13 cellular contexts compared by ENCODE assay signal in the genomic region with DNA sequence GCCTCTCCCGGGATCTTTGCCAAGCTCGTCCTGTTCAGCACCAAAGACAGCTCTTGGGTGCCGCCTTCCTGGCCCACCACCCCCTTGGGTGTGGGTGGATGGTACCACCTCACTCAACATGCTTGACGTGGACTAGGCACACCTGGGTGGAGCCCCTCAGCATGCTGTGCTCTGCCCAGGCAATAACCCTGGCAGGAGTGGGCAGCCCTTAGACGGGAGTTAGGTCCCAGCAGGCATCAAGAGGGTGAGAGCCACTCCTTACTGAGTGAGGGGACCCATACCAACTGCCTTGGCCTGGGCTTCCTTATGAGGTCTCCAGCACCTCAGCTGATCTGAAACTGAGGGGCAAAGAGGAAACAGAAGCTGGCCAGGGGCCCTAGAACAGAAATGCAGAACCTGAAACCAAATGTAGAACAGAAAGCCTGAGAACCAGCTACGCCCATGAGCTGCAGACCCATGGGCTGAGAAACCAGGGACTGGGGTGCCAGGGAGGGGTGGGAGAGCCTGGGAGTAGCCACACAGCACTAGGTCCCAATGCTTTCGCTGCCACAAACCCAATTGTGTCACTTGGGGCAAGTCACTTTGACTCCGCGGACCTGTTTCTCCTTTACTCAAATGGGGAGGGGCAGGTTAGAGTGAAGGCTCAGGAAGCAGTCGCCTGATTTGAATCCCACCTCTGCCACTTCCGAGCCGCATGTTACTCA. TPM values are rescaled to one million over a fixed set of nuclear protein-coding genes. Genes with fewer than 3 reads are reported as not detected.
DNase-seq lines count a peak whose midpoint lies in the region; ATAC-seq, FAIRE-seq and TF ChIP-seq lines count a peak whose summit lies in the region.
"Had no signal": no experiment of that assay in that cellular context is flagged by ENCODE, and none has a peak within 500 bp of the region (broad histone marks: within the 10 kb centered on the region; RNA-seq: fewer than 3 reads in every experiment).

No MANE protein-coding gene starts in this region.

- H2AFZ ChIP-seq in SU-DHL-6 (ENCODE audit: low read depth, low read length, severe bottlenecking) (no peak overlapping the region), HepG2 (ENCODE audit: low read length) (no peak overlapping the region), smooth muscle cell (ENCODE audit: low read depth) (no peak overlapping the region)

- H3K9me3 ChIP-seq in BLaER1 (no peaks in the 10 kb centered on the region), SU-DHL-6 (ENCODE audit: insufficient read depth, low read length) (no peaks in the 10 kb centered on the region), HepG2 (ENCODE audit: low read length) (no peaks in the 10 kb centered on the region), smooth muscle cell (replicated peaks; ENCODE audit: low read depth) (no peaks in the 10 kb centered on the region)

- TF ChIP-seq POLR2A in HepG2 (IDR thresholded peaks at IDR 0.05; ENCODE audit: insufficient read depth in 1 of 2, low read depth in 2 of 2, low read length in 2 of 2): no peak

- H4K20me1 ChIP-seq in BLaER1: no peaks in the 10 kb centered on the region
- no peaks in the 10 kb centered on the region for H4K20me1 ChIP-seq in SU-DHL-6 (ENCODE audit: low read depth, low read length)
- H4K20me1 ChIP-seq in HepG2 (ENCODE audit: insufficient read depth, low read length): no peaks in the 10 kb centered on the region
- H4K20me1 ChIP-seq in smooth muscle cell (ENCODE audit: low read depth): no peaks in the 10 kb centered on the region

- no peaks in the 10 kb centered on the region for H3K9me2 ChIP-seq in SU-DHL-6 (replicated peaks; ENCODE audit: insufficient read depth, low read length)

- H3K27me3 ChIP-seq in BLaER1 (no peaks in the 10 kb centered on the region), SU-DHL-6 (ENCODE audit: low read length) (no peaks in the 10 kb centered on the region), HepG2 (ENCODE audit: control insufficient read depth in 1 of 2, insufficient read depth in 2 of 2, low read length in 2 of 2) (peaks cover 6 to 78% of the 10 kb centered on the region in 2 experiments; a peak in 4 of 5 replicates), smooth muscle cell (ENCODE audit: low read depth) (no peaks in the 10 kb centered on the region)

- H3F3A ChIP-seq in SU-DHL-6 (ENCODE audit: insufficient read depth) (peaks cover 26% of the 10 kb centered on the region; the same call in 1 of the 2 replicates), smooth muscle cell (ENCODE audit: low read depth) (no peaks in the 10 kb centered on the region)

- H3K9ac ChIP-seq in BLaER1 (no peak overlapping the region), SU-DHL-6 (ENCODE audit: low read length) (peak overlapping the region; percentile 65), HepG2 (ENCODE audit: insufficient read depth, low read depth, low read length) (no peak overlapping the region), smooth muscle cell (ENCODE audit: low read depth) (no peak overlapping the region)

- no peak for TF ChIP-seq RAD21 in HepG2 (CRISPR knock-in tag; IDR thresholded peaks at IDR 0.05)

- peaks cover 11% of the 10 kb centered on the region; the same call in 1 of the 2 replicates for H3K79me2 ChIP-seq in SU-DHL-6 (ENCODE audit: insufficient read depth, low read length)
- H3K79me2 ChIP-seq in HepG2 (ENCODE audit: insufficient read depth, low read length): no peaks in the 10 kb centered on the region
- H3K79me2 ChIP-seq in smooth muscle cell (ENCODE audit: low read depth): no peaks in the 10 kb centered on the region

- H3K27ac ChIP-seq in BLaER1: no peak overlapping the region
- H3K27ac ChIP-seq in SU-DHL-6 (ENCODE audit: low read depth, low read length): peak overlapping the region; percentile 66
- H3K27ac ChIP-seq in HepG2 (ENCODE audit: extremely low read length, insufficient read depth, low read length): no peak overlapping the region
- H3K27ac ChIP-seq in smooth muscle cell (ENCODE audit: low read depth): no peak overlapping the region

- POLR2A ChIA-PET in HepG2 (lab: Yijun Ruan, JAX): interaction anchor here (1.0 kb wide), 1 partner anchor 21 kb away, joined by 5 read pairs; the partner anchor contains the start of gene MTCH1

- no TSS peak for BruUV-seq in HepG2 (replicated peaks; lab: Mats Ljungman, UMichigan)

- ATAC-seq in GM21529 (IDR thresholded peaks at IDR 0.05; ENCODE audit: unreplicated experiment) (peak; percentile 39), HepG2 (no peak), GM18519 (IDR thresholded peaks at IDR 0.05; ENCODE audit: low FRiP score, unreplicated experiment) (no peak)

- H3K4me2 ChIP-seq in BLaER1 (peak overlapping the region; percentile 96), SU-DHL-6 (ENCODE audit: low read depth, low read length, poor library complexity, severe bottlenecking) (peak overlapping the region; percentile 70), HepG2 (ENCODE audit: low read depth, low read length) (no peak overlapping the region), smooth muscle cell (no peak overlapping the region)

- in situ Hi-C loops in HepG2 (cut with HindIII; ENCODE audit: extremely low pct_ligation_motif_present, low pct_unique_long_range_greater_than_20kb): no loop called here

- peaks cover 88% of the 10 kb centered on the region for H3K4me1 ChIP-seq in BLaER1
- H3K4me1 ChIP-seq in HepG2 (ENCODE audit: insufficient read depth, low read length): no peaks in the 10 kb centered on the region
- H3K4me1 ChIP-seq in smooth muscle cell (ENCODE audit: low read depth): no peaks in the 10 kb centered on the region

- no peak for FAIRE-seq in HepG2 (lab: Jason Lieb, UNC)

- H3K36me3 ChIP-seq in BLaER1 (no peaks in the 10 kb centered on the region), SU-DHL-6 (ENCODE audit: low read length) (no peaks in the 10 kb centered on the region), HepG2 (replicated peaks in 1 of 2; ENCODE audit: control insufficient read depth in 1 of 2, insufficient read depth in 2 of 2, low read length in 2 of 2) (no peaks in the 10 kb centered on the region), smooth muscle cell (ENCODE audit: low read depth) (no peaks in the 10 kb centered on the region)

- intact Hi-C loops in HepG2 (cut with micrococcal nuclease; ENCODE audit: unreplicated experiment): no loop called here

- 32% methylated on average over 12 of the region's 12 CpGs for WGBS in HepG2 (ENCODE audit: low lambda C conversion rate)
- WGBS in smooth muscle cell (ENCODE audit: low lambda C conversion rate): 84% methylated on average over 12 of the region's 12 CpGs

- TF ChIP-seq CTCF in SU-DHL-6 (IDR thresholded peaks at IDR 0.05; ENCODE audit: insufficient read depth, low read length, poor library complexity, severe bottlenecking): no peak
- no peak for TF ChIP-seq CTCF in HepG2 (CRISPR knock-in tag; IDR thresholded peaks at IDR 0.05)
- TF ChIP-seq CTCF in smooth muscle cell (IDR thresholded peaks at IDR 0.05; ENCODE audit: borderline replicate concordance, insufficient read depth, poor library complexity, severe bottlenecking): no peak

- H3K4me3 ChIP-seq in BLaER1: no peak overlapping the region
- peak overlapping the region; percentile 58 for H3K4me3 ChIP-seq in SU-DHL-6 (ENCODE audit: insufficient read depth, low read length, poor library complexity, severe bottlenecking)
- H3K4me3 ChIP-seq in HepG2 (replicated peaks in 1 of 3; ENCODE audit: insufficient read depth in 1 of 3, low read depth in 2 of 3, low read length in 3 of 3): no peak overlapping the region
- no peak overlapping the region for H3K4me3 ChIP-seq in smooth muscle cell

- TF ChIP-seq EP300 in HepG2 (IDR thresholded peaks at IDR 0.05; ENCODE audit: low read depth in 2 of 2, low read length in 2 of 2): no peak
- TF ChIP-seq EP300 in HepG2 (CRISPR knock-in tag; IDR thresholded peaks at IDR 0.05; ENCODE audit: borderline replicate concordance): no peak

- CTCF ChIA-PET in HepG2 (lab: Yijun Ruan, JAX; ENCODE audit: low intra/inter-chr PET ratio, low total read pairs): no interaction called here

- DNase-seq in HepG2 (ENCODE audit: low spot score) (no peak), AG08396 (ENCODE audit: low spot score) (no peak), NCI-H2081 treated with DMSO at 0.1 percent for 48 hours (lab: John Stamatoyannopoulos, UW) (no peak), smooth muscle cell (lab: John Stamatoyannopoulos, UW; ENCODE audit: unreplicated experiment) (no peak)
- DNase-seq: activated CD4-positive, alpha-beta memory T cell treated with anti-CD3 and anti-CD28 coated beads, Interleukin-2, amount 10 ng/mL, durations not matched to agents 7 days and 5 days; CD4-positive, alpha-beta T cell; NCI-H510A treated with DMSO at 0.1 percent for 48 hours had no signal

RNA-seq across cellular contexts. Expression of gene FGD2, which starts 2.0 kb away (rescaled TPM):
- total RNA-seq in HepG2 (2016; rRNA removed; fragmentation: Illumina TruSeq; extraction: Trizol) (not detected in 2 replicates), smooth muscle cell (not detected in 2 replicates)
- not detected in 2 replicates for total RNA-seq in HepG2 (2016; cell fraction: cytosol; rRNA removed; fragmentation: Illumina TruSeq; extraction: Trizol; ENCODE audit: low read depth)
- not detected in 2 replicates for total RNA-seq in HepG2 (2016; cell fraction: insoluble cytoplasmic fraction; rRNA removed; fragmentation: Illumina TruSeq; extraction: Trizol)
- total RNA-seq in HepG2 (2016; cell fraction: membrane; rRNA removed; fragmentation: Illumina TruSeq; extraction: Trizol): not detected in 2 replicates
- not detected in 2 replicates for total RNA-seq in HepG2 (2016; cell fraction: nucleus; rRNA removed; fragmentation: Illumina TruSeq; extraction: Trizol)
- polyA plus RNA-seq in HepG2 (2011; rRNA removed) (0.03 TPM in 1 of 2 replicates, not detected in the other), smooth muscle cell (not detected in 2 replicates)
- polyA plus RNA-seq in HepG2 (2011; cell fraction: cytosol; rRNA removed): not detected in 2 replicates
- polyA plus RNA-seq in HepG2 (2011; cell fraction: nucleus; rRNA removed): 0.13 and 0.17 TPM in 2 replicates
- not detected in 2 replicates for polyA plus RNA-seq in HepG2 (2012)
- not detected in 2 replicates for polyA plus RNA-seq in HepG2 (2016; cell fraction: cytosol; fragmentation: Illumina TruSeq; extraction: Trizol; ENCODE audit: low read depth)
- polyA plus RNA-seq in HepG2 (2016; cell fraction: insoluble cytoplasmic fraction; fragmentation: Illumina TruSeq; extraction: Trizol; ENCODE audit: low read depth): not detected in 2 replicates
- polyA plus RNA-seq in HepG2 (2016; cell fraction: membrane; fragmentation: Illumina TruSeq; extraction: Trizol; ENCODE audit: low read depth): not detected in 2 replicates
- polyA plus RNA-seq in HepG2 (2016; cell fraction: nucleus; fragmentation: Illumina TruSeq; extraction: Trizol; ENCODE audit: insufficient read depth, low read depth): not detected in 2 replicates
- not detected in 2 replicates for polyA minus RNA-seq in HepG2 (2011; rRNA and poly(A)+ RNA removed; ENCODE audit: low replicate concordance)
- not detected in 2 replicates for polyA minus RNA-seq in HepG2 (2011; cell fraction: cytosol; rRNA and poly(A)+ RNA removed)
- polyA minus RNA-seq in HepG2 (2011; cell fraction: nucleus; rRNA and poly(A)+ RNA removed): 0.25 TPM in 1 of 2 replicates, not detected in the other
- total RNA-seq: dermis microvascular lymphatic vessel endothelial cell, mesothelial cell of epicardium had no signal

RNA-seq across cellular contexts. Expression of gene MTCH1, which starts 21.5 kb away (rescaled TPM):
- total RNA-seq in HepG2 (2016; rRNA removed; fragmentation: Illumina TruSeq; extraction: Trizol) (115 and 144 TPM in 2 replicates), smooth muscle cell (200 and 225 TPM in 2 replicates)
- 53.5 and 64.3 TPM in 2 replicates for total RNA-seq in HepG2 (2016; cell fraction: cytosol; rRNA removed; fragmentation: Illumina TruSeq; extraction: Trizol; ENCODE audit: low read depth)
- 99.7 and 146 TPM in 2 replicates for total RNA-seq in HepG2 (2016; cell fraction: insoluble cytoplasmic fraction; rRNA removed; fragmentation: Illumina TruSeq; extraction: Trizol)
- 112 and 127 TPM in 2 replicates for total RNA-seq in HepG2 (2016; cell fraction: membrane; rRNA removed; fragmentation: Illumina TruSeq; extraction: Trizol)
- 129 and 139 TPM in 2 replicates for total RNA-seq in HepG2 (2016; cell fraction: nucleus; rRNA removed; fragmentation: Illumina TruSeq; extraction: Trizol)
- polyA plus RNA-seq in HepG2 (2011; rRNA removed) (86.2 and 96.1 TPM in 2 replicates), smooth muscle cell (441 and 517 TPM in 2 replicates)
- 84.5 and 90.6 TPM in 2 replicates for polyA plus RNA-seq in HepG2 (2011; cell fraction: cytosol; rRNA removed)
- polyA plus RNA-seq in HepG2 (2011; cell fraction: nucleus; rRNA removed): 168 and 184 TPM in 2 replicates
- 90.8 and 127 TPM in 2 replicates for polyA plus RNA-seq in HepG2 (2012)
- polyA plus RNA-seq in HepG2 (2016; cell fraction: cytosol; fragmentation: Illumina TruSeq; extraction: Trizol; ENCODE audit: low read depth): 50.6 and 64.6 TPM in 2 replicates
- polyA plus RNA-seq in HepG2 (2016; cell fraction: insoluble cytoplasmic fraction; fragmentation: Illumina TruSeq; extraction: Trizol; ENCODE audit: low read depth): 92.2 and 107 TPM in 2 replicates
- polyA plus RNA-seq in HepG2 (2016; cell fraction: membrane; fragmentation: Illumina TruSeq; extraction: Trizol; ENCODE audit: low read depth): 86.2 and 95.7 TPM in 2 replicates
- 185 and 196 TPM in 2 replicates for polyA plus RNA-seq in HepG2 (2016; cell fraction: nucleus; fragmentation: Illumina TruSeq; extraction: Trizol; ENCODE audit: insufficient read depth, low read depth)
- 134 and 163 TPM in 2 replicates for polyA minus RNA-seq in HepG2 (2011; rRNA and poly(A)+ RNA removed; ENCODE audit: low replicate concordance)
- 32.2 and 36.3 TPM in 2 replicates for polyA minus RNA-seq in HepG2 (2011; cell fraction: cytosol; rRNA and poly(A)+ RNA removed)
- polyA minus RNA-seq in HepG2 (2011; cell fraction: nucleus; rRNA and poly(A)+ RNA removed): 109 and 138 TPM in 2 replicates

RNA-seq across cellular contexts. Expression of gene PI16, which starts 53.0 kb away (rescaled TPM):
- not detected in 2 replicates for total RNA-seq in HepG2 (2016; rRNA removed; fragmentation: Illumina TruSeq; extraction: Trizol)
- total RNA-seq in HepG2 (2016; cell fraction: cytosol; rRNA removed; fragmentation: Illumina TruSeq; extraction: Trizol; ENCODE audit: low read depth): not detected in 2 replicates
- not detected in 2 replicates for total RNA-seq in HepG2 (2016; cell fraction: insoluble cytoplasmic fraction; rRNA removed; fragmentation: Illumina TruSeq; extraction: Trizol)
- not detected in 2 replicates for total RNA-seq in HepG2 (2016; cell fraction: membrane; rRNA removed; fragmentation: Illumina TruSeq; extraction: Trizol)
- total RNA-seq in HepG2 (2016; cell fraction: nucleus; rRNA removed; fragmentation: Illumina TruSeq; extraction: Trizol): not detected in 2 replicates
- polyA plus RNA-seq in HepG2 (2011; rRNA removed): not detected in 2 replicates
- not detected in 2 replicates for polyA plus RNA-seq in HepG2 (2011; cell fraction: cytosol; rRNA removed)
- not detected in 2 replicates for polyA plus RNA-seq in HepG2 (2011; cell fraction: nucleus; rRNA removed)
- polyA plus RNA-seq in HepG2 (2012): not detected in 2 replicates
- polyA plus RNA-seq in HepG2 (2016; cell fraction: cytosol; fragmentation: Illumina TruSeq; extraction: Trizol; ENCODE audit: low read depth): not detected in 2 replicates
- not detected in 2 replicates for polyA plus RNA-seq in HepG2 (2016; cell fraction: insoluble cytoplasmic fraction; fragmentation: Illumina TruSeq; extraction: Trizol; ENCODE audit: low read depth)
- not detected in 2 replicates for polyA plus RNA-seq in HepG2 (2016; cell fraction: membrane; fragmentation: Illumina TruSeq; extraction: Trizol; ENCODE audit: low read depth)
- not detected in 2 replicates for polyA plus RNA-seq in HepG2 (2016; cell fraction: nucleus; fragmentation: Illumina TruSeq; extraction: Trizol; ENCODE audit: insufficient read depth, low read depth)
- 0.33 TPM in 1 of 2 replicates, not detected in the other for polyA minus RNA-seq in HepG2 (2011; rRNA and poly(A)+ RNA removed; ENCODE audit: low replicate concordance)
- not detected in 2 replicates for polyA minus RNA-seq in HepG2 (2011; cell fraction: cytosol; rRNA and poly(A)+ RNA removed)
- not detected in 2 replicates for polyA minus RNA-seq in HepG2 (2011; cell fraction: nucleus; rRNA and poly(A)+ RNA removed)
- 1.2 and 4.1 TPM in 2 replicates for total RNA-seq in smooth muscle cell
- polyA plus RNA-seq in smooth muscle cell: 7.2 and 9.6 TPM in 2 replicates
- total RNA-seq: mesothelial cell of epicardium had no signal

Comparison
In these comparisons a context has a peak if more than half of its experiments do, and no peak if none do; other contexts are left out.
1. H3K4me2 ChIP-seq: peak in BLaER1 (single experiment) and SU-DHL-6 (single experiment); none in HepG2 (single experiment) and smooth muscle cell (single experiment).